Comparison of ENCODE assay signal across 9 cellular contexts in the genomic region with DNA sequence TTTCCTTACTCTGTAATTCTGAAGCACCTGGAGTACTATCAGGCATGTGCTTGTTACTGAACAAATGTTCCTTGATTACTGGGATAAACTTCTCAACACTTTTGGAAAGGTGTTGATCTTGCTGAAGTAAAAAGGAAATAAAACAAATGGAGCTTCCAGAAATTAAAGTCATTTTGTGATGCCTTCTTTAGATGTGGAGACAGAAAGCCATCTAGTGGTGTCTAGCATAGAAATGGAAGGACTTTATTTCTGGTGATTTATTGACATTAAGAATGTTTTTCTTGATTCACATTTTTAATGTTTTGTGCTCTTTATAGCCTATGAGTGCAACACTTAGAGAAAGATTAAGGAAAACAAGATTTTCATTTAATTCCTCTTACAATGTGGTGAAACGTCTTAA. TPM values are rescaled to one million over a fixed set of nuclear protein-coding genes. Genes with fewer than 3 reads are reported as not detected.
DNase-seq lines count a peak whose midpoint lies in the region; ATAC-seq and TF ChIP-seq lines count a peak whose summit lies in the region.
"Had no signal": no experiment of that assay in that cellular context is flagged by ENCODE, and none has a peak within 500 bp of the region (broad histone marks: within the 10 kb centered on the region; RNA-seq: fewer than 3 reads in every experiment).

No MANE protein-coding gene starts in this region.

- H3K4me3 Mint-ChIP-seq in nephron, result peak overlapping the region; percentile 93 to 97 (median 96)

- H3K36me3 Mint-ChIP-seq in nephron (ENCODE audit: low read depth), result peaks cover 3% of the 10 kb centered on the region

- ATAC-seq in GM21390 (IDR thresholded peaks at IDR 0.05; ENCODE audit: unreplicated experiment), result no peak
- ATAC-seq in GM21786 (IDR thresholded peaks at IDR 0.05; ENCODE audit: unreplicated experiment), result no peak

- H2AFZ ChIP-seq in KMS-11 (ENCODE audit: low read depth) (no peak overlapping the region), mammary epithelial cell (ENCODE audit: low read depth, low read length) (no peak overlapping the region)

- no peak overlapping the region for H3K9ac ChIP-seq in KMS-11
- H3K9ac ChIP-seq in mammary epithelial cell (ENCODE audit: insufficient read depth, low read length), result peak overlapping the region; percentile 97

- H3K36me3 ChIP-seq in KMS-11 (ENCODE audit: insufficient read depth) (no peaks in the 10 kb centered on the region), mammary epithelial cell (ENCODE audit: insufficient read depth, low read length) (no peaks in the 10 kb centered on the region), MG63 (no peaks in the 10 kb centered on the region)

- H3K9me3 ChIP-seq in mammary epithelial cell (replicated peaks; ENCODE audit: insufficient read depth, low read length), result no peaks in the 10 kb centered on the region
- no peaks in the 10 kb centered on the region for H3K9me3 ChIP-seq in MG63

- H3K4me3 ChIP-seq in KMS-11 (IDR thresholded peaks at IDR 0.05; ENCODE audit: insufficient read depth, low read depth, low read length) (no peak overlapping the region), mammary epithelial cell (replicated peaks in 1 of 3; ENCODE audit: insufficient read depth in 1 of 3, low read depth in 2 of 3, low read length in 3 of 3) (peak overlapping the region in 2 of 3 experiments; percentile 73 to 78), MG63 (no peak overlapping the region)

- no peaks in the 10 kb centered on the region for H3K79me2 ChIP-seq in KMS-11 (ENCODE audit: insufficient read depth, low read depth)
- peaks cover 23% of the 10 kb centered on the region for H3K79me2 ChIP-seq in mammary epithelial cell (ENCODE audit: insufficient read depth, low read length)

- no peaks in the 10 kb centered on the region for H3K27me3 Mint-ChIP-seq in nephron (ENCODE audit: low read depth)

- intact Hi-C loops in mammary epithelial cell (cut with micrococcal nuclease), result loop anchor here (1.0 to 5.0 kb wide), 4 partner anchors 85 to 235 kb away; partner anchors contain the start of gene SLK

- H3K27ac Mint-ChIP-seq in nephron, result peak overlapping the region; percentile 50 to 97 (median 55)

- DNase-seq in DMS 273 (lab: John Stamatoyannopoulos, UW; ENCODE audit: unreplicated experiment) (peak; percentile 13), DMS 273 treated with DMSO at 0.1 percent for 48 hours (lab: John Stamatoyannopoulos, UW) (no peak), mammary epithelial cell (peak; percentile 20), MG63 (no peak)
- DNase-seq: SHP77 treated with DMSO at 0.1 percent for 48 hours had no signal

- TF ChIP-seq CTCF in KMS-11 (conservative IDR thresholded peaks at IDR 0.05; ENCODE audit: low read depth, low read length), result no peak
- TF ChIP-seq CTCF in mammary epithelial cell (conservative IDR thresholded peaks at IDR 0.05 in 1 of 2, IDR thresholded peaks at IDR 0.05 in 1 of 2; ENCODE audit: extremely low read depth in 1 of 2, insufficient read depth in 1 of 2, low read depth in 1 of 2, low read length in 2 of 2), result peak; percentile 36 to 67
- TF ChIP-seq CTCF in nephron (IDR thresholded peaks at IDR 0.05; ENCODE audit: unreplicated experiment in 3 of 3), result peak; percentile 25 to 36 (median 33)

- in situ Hi-C loops in mammary epithelial cell (cut with MboI; ENCODE audit: low sequenced_read_pairs in 2 of 2), result loop anchor here (5.0 to 10.0 kb wide), 3 partner anchors 36 to 81 kb away; partner anchors contain the start of gene COL17A1 (in 1 of the 2)

- CTCF ChIA-PET in mammary epithelial cell (lab: Charles Lee; ENCODE audit: low non-redundant PET), result interaction anchor here (0.6 to 0.7 kb wide), 2 partner anchors 40 to 41 kb away, joined by 3 to 4 read pairs; no protein-coding TSS in a partner anchor

- peaks cover 46% of the 10 kb centered on the region for H3K4me1 ChIP-seq in KMS-11 (ENCODE audit: low read depth, poor library complexity, severe bottlenecking)
- peaks cover 26% of the 10 kb centered on the region for H3K4me1 ChIP-seq in mammary epithelial cell (ENCODE audit: insufficient read depth, low read length)

- H3K27ac ChIP-seq in KMS-11, result peak overlapping the region; percentile 100; the same call in 1 of the 2 replicates
- no peak overlapping the region for H3K27ac ChIP-seq in mammary epithelial cell (ENCODE audit: insufficient read depth, low read depth, low read length)

- no peaks in the 10 kb centered on the region for H3K27me3 ChIP-seq in KMS-11 (ENCODE audit: insufficient read depth, low read depth)
- H3K27me3 ChIP-seq in mammary epithelial cell (ENCODE audit: insufficient read depth, low read length), result no peaks in the 10 kb centered on the region
- H3K27me3 ChIP-seq in MG63, result no peaks in the 10 kb centered on the region

- WGBS in mammary epithelial cell (ENCODE audit: low coverage, missing lambda C conversion rate), result 14% methylated on average over 1 of the region's 1 CpG

- H3K4me2 ChIP-seq in KMS-11 (peak overlapping the region; percentile 68), mammary epithelial cell (ENCODE audit: insufficient read depth, low read depth, low read length) (peak overlapping the region; percentile 73)

- dilution Hi-C loops in mammary epithelial cell (cut with HindIII; ENCODE audit: low sequenced_read_pairs), result loop anchor here (5.0 kb wide), 1 partner anchor 41 kb away; no protein-coding TSS in a partner anchor

- H3K4me1 Mint-ChIP-seq in nephron, result peaks cover 31% of the 10 kb centered on the region

- H3K9me3 Mint-ChIP-seq in nephron, result no peaks in the 10 kb centered on the region

- no TSS peak for BruUV-seq in mammary epithelial cell (replicated peaks; lab: Mats Ljungman, UMichigan)

- H4K20me1 ChIP-seq in KMS-11 (ENCODE audit: insufficient read depth) (no peaks in the 10 kb centered on the region), mammary epithelial cell (ENCODE audit: insufficient read depth, low read length) (no peaks in the 10 kb centered on the region)

RNA-seq across cellular contexts. Expression of gene SFR1, which starts 1.4 kb away (rescaled TPM):
- total RNA-seq in mammary epithelial cell, result 10 to 100 TPM in 1 of 2 donors, 1 to 10 TPM in 1; 5.8 to 16.4 TPM
- 7.9 TPM for polyA plus RNA-seq in mammary epithelial cell
- 7.0 TPM for polyA minus RNA-seq in mammary epithelial cell
- 6.6 and 11.1 TPM in 2 replicates for total RNA-seq in MG63 (2014; rRNA removed; shearing (Covaris generic); ENCODE audit: low replicate concordance)

RNA-seq across cellular contexts. Expression of gene COL17A1, which starts 37.7 kb away (rescaled TPM):
- total RNA-seq in mammary epithelial cell, result 1,000 to 10,000 TPM; 1,287 to 2,380 TPM
- polyA plus RNA-seq in mammary epithelial cell, result 2,244 TPM
- 1,040 TPM for polyA minus RNA-seq in mammary epithelial cell
- total RNA-seq in MG63 (2014; rRNA removed; shearing (Covaris generic); ENCODE audit: low replicate concordance), result 0.30 and 0.74 TPM in 2 replicates

Comparison
In these comparisons a context has a peak if more than half of its experiments do, and no peak if none do; other contexts are left out.
1. DNase-seq: peak in DMS 273 (single experiment) and mammary epithelial cell (single experiment); none in DMS 273 treated with DMSO at 0.1 percent for 48 hours (single experiment) and MG63 (single experiment).
2. H3K4me3 ChIP-seq: peak in mammary epithelial cell (2 of 3); none in KMS-11 (single experiment) and MG63 (single experiment).
3. RNA of gene COL17A1, which starts 37.7 kb away (total RNA-seq): 1,287 to 2,380 TPM in mammary epithelial cell; 0.30 to 0.74 TPM in MG63; every median in the first group is over 100 times any median in the second.